ENCODE assay signal across 8 cellular contexts in the genomic region with DNA sequence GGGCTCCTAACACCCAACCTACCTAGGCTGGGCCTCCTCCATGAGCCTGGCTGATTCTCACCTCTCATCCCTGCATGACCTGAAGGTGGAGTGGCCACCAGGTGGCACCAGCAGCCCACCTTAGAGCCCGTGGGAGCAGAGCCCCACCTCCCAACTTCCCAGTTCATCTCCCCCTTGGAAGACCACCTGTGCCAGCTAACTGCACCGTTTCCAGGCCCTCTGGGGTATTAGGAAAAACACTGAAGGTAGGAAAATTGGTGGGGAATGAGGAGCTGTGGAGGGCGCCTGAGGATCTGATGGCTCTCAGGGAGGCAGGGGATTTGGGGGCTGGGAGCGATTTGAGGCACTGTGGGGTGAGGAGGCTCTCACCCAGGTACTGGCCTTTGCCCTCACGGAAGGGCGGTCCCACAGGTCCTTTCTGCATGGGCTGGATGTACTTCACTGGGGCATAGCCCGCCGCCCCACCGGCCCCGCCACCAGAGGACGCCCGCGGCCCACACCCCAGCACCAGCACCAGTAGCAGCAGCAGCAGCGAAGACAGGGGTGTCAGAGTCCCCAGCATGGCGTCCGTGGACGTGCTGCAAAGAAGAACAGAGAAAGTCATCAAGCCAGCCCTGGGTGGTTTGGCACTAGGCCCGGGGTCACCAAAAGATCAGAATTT. TPM values are rescaled to one million over a fixed set of nuclear protein-coding genes. Genes with fewer than 3 reads are reported as not detected.
A peak's percentile ranks its signal among the peaks of the same experiment; 100 is the strongest.
DNase-seq lines count a peak whose midpoint lies in the region; ATAC-seq and TF ChIP-seq lines count a peak whose summit lies in the region.

No MANE protein-coding gene starts in this region.

- TF ChIP-seq CTCF in AG04449 (IDR thresholded peaks at IDR 0.05; ENCODE audit: insufficient read depth, low read length, missing control alignments), result peak; percentile 91

- peak; percentile 60 for ATAC-seq in GM18907 (IDR thresholded peaks at IDR 0.05; ENCODE audit: unreplicated experiment)
- peak; percentile 95 for ATAC-seq in activated CD4-positive, alpha-beta T cell treated with anti-CD3 and anti-CD28 coated beads for 36 hours
- no peak for ATAC-seq in HG03521 (IDR thresholded peaks at IDR 0.05; ENCODE audit: unreplicated experiment)

- POLR2A ChIA-PET in AG04449 (lab: Yijun Ruan, JAX), result no interaction called here
- POLR2A ChIA-PET in activated CD4-positive, alpha-beta T cell treated with anti-CD3 and anti-CD28 coated beads for 36 hours (lab: Charles Lee), result no interaction called here

- H3K27me3 Mint-ChIP-seq in activated CD4-positive, alpha-beta T cell treated with anti-CD3 and anti-CD28 coated beads for 36 hours, result no peaks in the 10 kb centered on the region

- H3K4me3 ChIP-seq in AG04449 (ENCODE audit: low read depth, low read length), result no peak overlapping the region

- CTCF ChIA-PET in AG04449 (lab: Yijun Ruan, JAX), result interaction anchor here (0.7 to 18.7 kb wide), 31 partner anchors 9 to 322 kb away, joined by 3 to 453 read pairs (median 5); a partner anchor contains a TSS
- CTCF ChIA-PET in activated CD4-positive, alpha-beta T cell treated with anti-CD3 and anti-CD28 coated beads for 36 hours (lab: Charles Lee), result interaction anchor here (0.6 to 3.3 kb wide), 11 partner anchors 10 to 322 kb away, joined by 3 to 15 read pairs (median 3); a partner anchor contains a TSS

- intact Hi-C loops in activated CD4-positive, alpha-beta T cell treated with anti-CD3 and anti-CD28 coated beads for 36 hours (cut with DNase I, micrococcal nuclease), result loop anchor here (1.0 kb wide), 6 partner anchors 34 to 321 kb away; a partner anchor contains a TSS

- peaks cover 2% of the 10 kb centered on the region for H3K36me3 Mint-ChIP-seq in activated CD4-positive, alpha-beta T cell treated with anti-CD3 and anti-CD28 coated beads for 36 hours (ENCODE audit: low read depth)

- H3K4me3 Mint-ChIP-seq in activated CD4-positive, alpha-beta T cell treated with anti-CD3 and anti-CD28 coated beads for 36 hours, result no peak overlapping the region

- H3K27ac Mint-ChIP-seq in activated CD4-positive, alpha-beta T cell treated with anti-CD3 and anti-CD28 coated beads for 36 hours, result peak overlapping the region; percentile 10

- no peak for DNase-seq in AG04449 (ENCODE audit: low read depth, low spot score)
- DNase-seq in NCI-H2196 treated with DMSO at 0.1 percent for 48 hours (lab: John Stamatoyannopoulos, UW; ENCODE audit: unreplicated experiment), result peak; percentile 20
- peak; percentile 87 for DNase-seq in activated CD4-positive, alpha-beta T cell treated with anti-CD3 and anti-CD28 coated beads for 36 hours
- peak; percentile 85 for DNase-seq in cerebellum (ENCODE audit: low spot score)
- DNase-seq in left kidney (ENCODE audit: low read depth, low spot score), result peak; percentile 91
- DNase-seq in stimulated activated CD4-positive, alpha-beta T cell treated with anti-CD3 and anti-CD28 coated beads, Interleukin-4, amount 100 ng/mL, for 24 hours, result peak; percentile 78

- no peaks in the 10 kb centered on the region for H3K9me3 Mint-ChIP-seq in activated CD4-positive, alpha-beta T cell treated with anti-CD3 and anti-CD28 coated beads for 36 hours (ENCODE audit: low read depth)

- H3K4me1 Mint-ChIP-seq in activated CD4-positive, alpha-beta T cell treated with anti-CD3 and anti-CD28 coated beads for 36 hours, result no peaks in the 10 kb centered on the region

RNA-seq across cellular contexts. Expression of a gene that starts 11.1 kb away (rescaled TPM):
- total RNA-seq in activated CD4-positive, alpha-beta T cell treated with anti-CD3 and anti-CD28 coated beads for 36 hours, result 10 to 100 TPM; 34.0 to 43.9 TPM
- 13.0 TPM for total RNA-seq in cerebellum

RNA-seq across cellular contexts. Expression of a gene that starts 15.9 kb away (rescaled TPM):
- under 1 TPM in 1 of 2 experiments, not detected in 1; 0.16 TPM for total RNA-seq in activated CD4-positive, alpha-beta T cell treated with anti-CD3 and anti-CD28 coated beads for 36 hours
- total RNA-seq in cerebellum, result 6.3 TPM

RNA-seq across cellular contexts. Expression of a gene that starts 25.2 kb away (rescaled TPM):
- under 1 TPM; 0.05 TPM for total RNA-seq in activated CD4-positive, alpha-beta T cell treated with anti-CD3 and anti-CD28 coated beads for 36 hours
- 1.2 TPM for total RNA-seq in cerebellum

RNA-seq across cellular contexts. Expression of a gene that starts 49.5 kb away (rescaled TPM):
- 10 to 100 TPM; 43.8 to 53.8 TPM for total RNA-seq in activated CD4-positive, alpha-beta T cell treated with anti-CD3 and anti-CD28 coated beads for 36 hours
- 33.7 TPM for total RNA-seq in cerebellum

RNA-seq across cellular contexts. Expression of a gene that starts 56.1 kb away (rescaled TPM):
- total RNA-seq in activated CD4-positive, alpha-beta T cell treated with anti-CD3 and anti-CD28 coated beads for 36 hours, result 100 to 1,000 TPM; 122 to 133 TPM
- 47.5 TPM for total RNA-seq in cerebellum
